In genomic region chr2:219253753-219254589, GRCh38 we compare ENCODE assay signal across 8 cellular contexts. TPM values are rescaled to one million over a fixed set of nuclear protein-coding genes. Genes with fewer than 3 reads are reported as not detected.
A peak's percentile ranks its signal among the peaks of the same experiment; 100 is the strongest.
DNase-seq lines count a peak whose midpoint lies in the region; ATAC-seq and TF ChIP-seq lines count a peak whose summit lies in the region.

TUBA4A (minus strand) TSS chr2:219253918; CDS start chr2:219253858, 60 bp downstream.

- TF ChIP-seq POLR2A in suprapubic skin (IDR thresholded peaks at IDR 0.05) = peak; percentile 73 to 84

- H3K4me3 ChIP-seq in LNCaP clone FGC (ENCODE audit: low read depth, low read length) (peak within 1 kb of the TSS; percentile 84), SK-N-MC (peak within 1 kb of the TSS; percentile 94), suprapubic skin (peak within 1 kb of the TSS; percentile 66)

- H3K27me3 ChIP-seq in suprapubic skin = no peaks in the 10 kb centered on the region

- peak; percentile 35 for ATAC-seq in GM21786 (IDR thresholded peaks at IDR 0.05; ENCODE audit: unreplicated experiment)

- peaks cover 60% of the 10 kb centered on the region for H3K4me1 ChIP-seq in suprapubic skin

- no peak for TF ChIP-seq EP300 in suprapubic skin (IDR thresholded peaks at IDR 0.05)

- DNase-seq in EH (ENCODE audit: low read depth) (peak; percentile 73), LNCaP clone FGC (ENCODE audit: low read depth) (no peak), SK-N-MC (ENCODE audit: low read depth, low spot score) (no peak), germinal center (ENCODE audit: low spot score) (peak; percentile 97), occipital lobe (lab: John Stamatoyannopoulos, UW) (peak; percentile 87), suprapubic skin (ENCODE audit: low spot score in 2 of 2) (peak; percentile 87 to 91)
- peak; percentile 89 for DNase-seq in activated naive CD4-positive, alpha-beta T cell treated with Interleukin-2 at 50 U/mL for 16 hours

- no peaks in the 10 kb centered on the region; the same call in 1 of the 2 replicates for H3K36me3 ChIP-seq in SK-N-MC (ENCODE audit: insufficient read depth, low read length)
- peaks cover 10% of the 10 kb centered on the region for H3K36me3 ChIP-seq in suprapubic skin

- H3K9ac ChIP-seq in SK-N-MC (ENCODE audit: insufficient read length) = peak within 1 kb of the TSS; percentile 60

- H3K9me3 ChIP-seq in SK-N-MC (ENCODE audit: low read depth, low read length) (no peaks in the 10 kb centered on the region), suprapubic skin (no peaks in the 10 kb centered on the region)

- under 1% methylated on average over 41 of the region's 76 CpGs for WGBS in suprapubic skin

- H3K27ac ChIP-seq in SK-N-MC = no peak within 1 kb of the TSS
- H3K27ac ChIP-seq in suprapubic skin = peak within 1 kb of the TSS; percentile 83

- TF ChIP-seq CTCF in LNCaP clone FGC (IDR thresholded peaks at IDR 0.05; ENCODE audit: control insufficient read depth, extremely low read depth, insufficient read depth) (no peak), suprapubic skin (IDR thresholded peaks at IDR 0.05) (no peak)

RNA-seq across cellular contexts. Expression of gene TUBA4A, which starts in this region (rescaled TPM):
- total RNA-seq in occipital lobe (2.7 TPM), suprapubic skin (100 to 1,000 TPM; 194 to 530 (median 394) TPM)

Comparison
In these comparisons a context has a peak if more than half of its experiments do, and no peak if none do; other contexts are left out.
1. RNA of gene TUBA4A (total RNA-seq): 194 to 530 TPM in suprapubic skin; 2.7 TPM in occipital lobe (single experiment); every median in the first group is over 10 times any median in the second.
2. DNase-seq: peak in EH (single experiment), activated naive CD4-positive, alpha-beta T cell treated with Interleukin-2 at 50 U/mL for 16 hours (single experiment), germinal center (single experiment), occipital lobe (single experiment) and suprapubic skin (2 of 2); none in LNCaP clone FGC (single experiment) and SK-N-MC (single experiment).
3. Peak in every context shown above with its lines, with median percentiles within 50 percentile points of each other: H3K4me3 ChIP-seq.